21 cellular contexts compared by ENCODE assay signal in genomic region chr3:192920406-192920805, GRCh38. TPM values are rescaled to one million over a fixed set of nuclear protein-coding genes. Genes with fewer than 3 reads are reported as not detected.
DNase-seq lines count a peak whose midpoint lies in the region; ATAC-seq and TF ChIP-seq lines count a peak whose summit lies in the region.
"Had no signal": no experiment of that assay in that cellular context is flagged by ENCODE, and none has a peak within 500 bp of the region (broad histone marks: within the 10 kb centered on the region; RNA-seq: fewer than 3 reads in every experiment).

No MANE protein-coding gene starts in this region.

- no peaks in the 10 kb centered on the region for H3K4me1 ChIP-seq in breast epithelium

- H3K9me3 Mint-ChIP-seq in nephron: no peaks in the 10 kb centered on the region
- H3K9me3 Mint-ChIP-seq: GM23338; IgD-negative memory B cell; T-helper 2 cell treated with Interferon-gamma antibody and Interleukin-4, amounts not matched to agents 5 μg/mL and 100 μg/mL, for 36 hours had no signal

- no peaks in the 10 kb centered on the region for H3K9me3 ChIP-seq in breast epithelium
- H3K9me3 ChIP-seq: MG63 had no signal

- H3K27ac ChIP-seq in breast epithelium: no peak overlapping the region
- H3K27ac ChIP-seq: SK-N-MC had no signal

- no peaks in the 10 kb centered on the region for H3K36me3 ChIP-seq in breast epithelium
- H3K36me3 ChIP-seq: MG63 had no signal

- peak overlapping the region in 1 of 3 experiments; percentile 51 for H3K27ac Mint-ChIP-seq in nephron
- H3K27ac Mint-ChIP-seq: GM23338; T-helper 2 cell treated with Interferon-gamma antibody and Interleukin-4, amounts not matched to agents 5 μg/mL and 100 μg/mL, for 36 hours had no signal

- intact Hi-C loops in breast epithelium (cut with DNase I; ENCODE audit: low total_unique reads): loop anchor here (5.0 kb wide), 1 partner anchor 457 kb away; the partner anchor contains the start of gene ATP13A5

- no peak overlapping the region for H3K4me3 ChIP-seq in breast epithelium
- H3K4me3 ChIP-seq: GM23338, MG63, SK-N-MC had no signal

- peak overlapping the region; percentile 30 to 94 (median 30) for H3K4me3 Mint-ChIP-seq in nephron
- H3K4me3 Mint-ChIP-seq: GM23338 had no signal

- peaks cover 35% of the 10 kb centered on the region for H3K27me3 Mint-ChIP-seq in nephron (ENCODE audit: low read depth)

- peaks cover 40% of the 10 kb centered on the region for H3K4me1 Mint-ChIP-seq in nephron

- DNase-seq in COLO668 (lab: John Stamatoyannopoulos, UW; ENCODE audit: unreplicated experiment) (peak; percentile 30), LHCN-M2 (ENCODE audit: low read depth) (peak; percentile 41), NCI-H524 (lab: John Stamatoyannopoulos, UW) (peak; percentile 66 to 91), breast epithelium (ENCODE audit: low spot score in 2 of 2) (no peak), SKM-1 (lab: John Stamatoyannopoulos, UW; ENCODE audit: unreplicated experiment) (no peak)
- DNase-seq: ACHN, C1 segment of cervical spinal cord, GDM1, HCEC 1CT, Karpas-422, MG63, NCI-H1048, NCI-H146, NCI-H2081 treated with DMSO at 0.1 percent for 48 hours, Right ventricle myocardium superior had no signal

- TF ChIP-seq CTCF in nephron (IDR thresholded peaks at IDR 0.05; ENCODE audit: unreplicated experiment in 3 of 3) (no peak), breast epithelium (IDR thresholded peaks at IDR 0.05) (no peak)

- no peak for TF ChIP-seq POLR2A in breast epithelium (IDR thresholded peaks at IDR 0.05)

- H3K27me3 ChIP-seq in breast epithelium: no peaks in the 10 kb centered on the region
- H3K27me3 ChIP-seq: MG63 had no signal

- no peaks in the 10 kb centered on the region for H3K36me3 Mint-ChIP-seq in nephron (ENCODE audit: low read depth)

- ATAC-seq in GM18498 (IDR thresholded peaks at IDR 0.05; ENCODE audit: unreplicated experiment): no peak
- ATAC-seq: GM23338 had no signal

RNA-seq across cellular contexts. Expression of gene MB21D2, which starts 2.8 kb away (rescaled TPM):
- 10.0 and 11.0 TPM in 2 replicates for total RNA-seq in LHCN-M2 (2014; rRNA removed)
- 2.2 TPM for polyA plus RNA-seq in LHCN-M2 (2012)
- total RNA-seq in breast epithelium: 10 to 100 TPM in 1 of 3 donors, 1 to 10 TPM in 2; 4.0 to 11.9 (median 6.2) TPM
- polyA plus RNA-seq: IgD-negative memory B cell had no signal

Comparison
In these comparisons a context has a peak if more than half of its experiments do, and no peak if none do; other contexts are left out.
1. DNase-seq: peak in COLO668 (single experiment), LHCN-M2 (single experiment) and NCI-H524 (2 of 2); none in breast epithelium (0 of 2) and SKM-1 (single experiment).